ENCODE assay signal across 8 cellular contexts in genomic region chr16:57591086-57591869, GRCh38. TPM values are rescaled to one million over a fixed set of nuclear protein-coding genes. Genes with fewer than 3 reads are reported as not detected.
DNase-seq lines count a peak whose midpoint lies in the region; ATAC-seq and TF ChIP-seq lines count a peak whose summit lies in the region.

No MANE protein-coding gene starts in this region.

- no peak overlapping the region for H3K4me2 ChIP-seq in OCI-LY7 (ENCODE audit: low read length)
- H3K4me2 ChIP-seq in fibroblast of lung (ENCODE audit: extremely low read depth, insufficient read depth, low read length) = peak overlapping the region; percentile 30
- no peak overlapping the region for H3K4me2 ChIP-seq in neural cell (ENCODE audit: low read length)

- POLR2A ChIA-PET in OCI-LY7 (lab: Charles Lee) = no interaction called here

- H3K9me3 ChIP-seq in OCI-LY7 (ENCODE audit: low read length) = no peaks in the 10 kb centered on the region
- H3K9me3 ChIP-seq in fibroblast of lung (ENCODE audit: control insufficient read depth, insufficient read depth, low read depth, low read length) = no peaks in the 10 kb centered on the region
- no peaks in the 10 kb centered on the region for H3K9me3 ChIP-seq in neural cell (ENCODE audit: low read length)
- no peaks in the 10 kb centered on the region for H3K9me3 ChIP-seq in tibial artery

- peak; percentile 80 for TF ChIP-seq RAD21 in neural cell (conservative IDR thresholded peaks at IDR 0.05)

- TF ChIP-seq EP300 in neural cell (conservative IDR thresholded peaks at IDR 0.05; ENCODE audit: poor library complexity, severe bottlenecking) = no peak

- DNase-seq in DMS114 treated with DMSO at 0.1 percent for 48 hours (lab: John Stamatoyannopoulos, UW; ENCODE audit: unreplicated experiment) (peak; percentile 64), HT-29 (ENCODE audit: low spot score) (peak; percentile 93), OCI-LY7 (ENCODE audit: low spot score) (peak; percentile 52), fibroblast of lung (ENCODE audit: low read depth in 2 of 2) (peak; percentile 69 to 89), tibial artery (peak; percentile 60 to 66)
- DNase-seq in activated T-cell treated with anti-CD3 and anti-CD28 coated beads, Interleukin-2, amount 50 U/mL, for 48 hours = peak; percentile 88 to 90

- H3K27me3 ChIP-seq in fibroblast of lung (ENCODE audit: control insufficient read depth, insufficient read depth, low read length) (no peaks in the 10 kb centered on the region), neural cell (ENCODE audit: insufficient read depth, low read depth, low read length) (no peaks in the 10 kb centered on the region), tibial artery (peaks cover 0 to 35% of the 10 kb centered on the region in 2 donors)

- H3K4me1 ChIP-seq in OCI-LY7 (ENCODE audit: insufficient read depth, low read length, poor library complexity, severe bottlenecking) (no peaks in the 10 kb centered on the region), fibroblast of lung (ENCODE audit: control insufficient read depth, extremely low read depth, insufficient read depth, low read length) (peaks cover 8% of the 10 kb centered on the region), tibial artery (no peaks in the 10 kb centered on the region)

- no peaks in the 10 kb centered on the region for H3F3A ChIP-seq in neural cell (ENCODE audit: insufficient read depth, low read length, poor library complexity, severe bottlenecking)

- H3K27ac ChIP-seq in OCI-LY7 (ENCODE audit: low read depth, low read length, poor library complexity, severe bottlenecking) = no peak overlapping the region
- peak overlapping the region; percentile 54 for H3K27ac ChIP-seq in fibroblast of lung (ENCODE audit: insufficient read depth, low read length)
- H3K27ac ChIP-seq in neural cell (ENCODE audit: low read length) = no peak overlapping the region
- H3K27ac ChIP-seq in tibial artery = no peak overlapping the region

- BruUV-seq in OCI-LY7 (replicated peaks; lab: Mats Ljungman, UMichigan) = no TSS peak

- no peaks in the 10 kb centered on the region for H3K36me3 ChIP-seq in OCI-LY7 (ENCODE audit: insufficient read depth, low read length)
- no peaks in the 10 kb centered on the region for H3K36me3 ChIP-seq in fibroblast of lung (ENCODE audit: control insufficient read depth, insufficient read depth, low read length)
- H3K36me3 ChIP-seq in neural cell (ENCODE audit: insufficient read depth, low read length) = no peaks in the 10 kb centered on the region
- H3K36me3 ChIP-seq in tibial artery = no peaks in the 10 kb centered on the region

- no peaks in the 10 kb centered on the region; the same call in 1 of the 2 replicates for H4K20me1 ChIP-seq in OCI-LY7 (ENCODE audit: insufficient read depth, low read length)
- no peaks in the 10 kb centered on the region for H4K20me1 ChIP-seq in fibroblast of lung (ENCODE audit: control insufficient read depth, extremely low read depth, insufficient read depth, low read length)
- no peaks in the 10 kb centered on the region for H4K20me1 ChIP-seq in neural cell (ENCODE audit: insufficient read depth)

- CTCF ChIA-PET in OCI-LY7 (lab: Charles Lee; ENCODE audit: unreplicated experiment) = no interaction called here

- peak; percentile 71 for ATAC-seq in GM21367 (IDR thresholded peaks at IDR 0.05; ENCODE audit: unreplicated experiment)

- H3K4me3 ChIP-seq in OCI-LY7 (ENCODE audit: low read depth, low read length, poor library complexity, severe bottlenecking) (no peak overlapping the region), fibroblast of lung (replicated peaks in 1 of 4; ENCODE audit: control extremely low read depth in 1 of 4, insufficient read depth in 1 of 4, low read depth in 3 of 4, low read length in 4 of 4) (no peak overlapping the region), neural cell (ENCODE audit: low read length) (no peak overlapping the region), tibial artery (no peak overlapping the region)

- H2AFZ ChIP-seq in OCI-LY7 (ENCODE audit: low read length) (no peak overlapping the region), fibroblast of lung (ENCODE audit: low read length) (no peak overlapping the region), neural cell (ENCODE audit: low read depth, low read length) (no peak overlapping the region)

- no peaks in the 10 kb centered on the region for H3K9me2 ChIP-seq in OCI-LY7 (ENCODE audit: insufficient read depth, low read length)
- H3K9me2 ChIP-seq in neural cell (ENCODE audit: insufficient read depth, low read length) = no peaks in the 10 kb centered on the region

- H3K79me2 ChIP-seq in OCI-LY7 (ENCODE audit: insufficient read depth, low read depth, low read length) (no peaks in the 10 kb centered on the region), fibroblast of lung (ENCODE audit: control insufficient read depth, insufficient read depth, low read length) (no peaks in the 10 kb centered on the region), neural cell (replicated peaks; ENCODE audit: insufficient read depth, low read length) (no peaks in the 10 kb centered on the region)

- intact Hi-C loops in OCI-LY7 (cut with micrococcal nuclease; ENCODE audit: unreplicated experiment) (no loop called here), tibial artery (cut with DNase I; ENCODE audit: low total_unique reads) (no loop called here)

- H3K9ac ChIP-seq in fibroblast of lung (ENCODE audit: insufficient read depth, low read length) (no peak overlapping the region), neural cell (ENCODE audit: low read length) (no peak overlapping the region)

- TF ChIP-seq CTCF in OCI-LY7 (conservative IDR thresholded peaks at IDR 0.05; ENCODE audit: low read length) (peak; percentile 89), fibroblast of lung (conservative IDR thresholded peaks at IDR 0.05 in 1 of 2, IDR thresholded peaks at IDR 0.05 in 1 of 2; ENCODE audit: low read depth in 1 of 2, low read length in 2 of 2) (peak; percentile 91 to 99), neural cell (IDR thresholded peaks at IDR 0.05; ENCODE audit: poor library complexity, severe bottlenecking) (peak; percentile 86), tibial artery (IDR thresholded peaks at IDR 0.05) (peak; percentile 64 to 69)

TF ChIP-seq in neural cell, 6 proteins besides CTCF, POLR2A, EP300 and RAD21:
- TF ChIP-seq SMC3 (conservative IDR thresholded peaks at IDR 0.05; ENCODE audit: poor library complexity) = peak; percentile 84
- TF ChIP-seq POLR2AphosphoS5 (IDR thresholded peaks at IDR 0.05) = no peak

RNA-seq across cellular contexts. Expression of gene ADGRG1, which starts 37.2 kb away (rescaled TPM):
- total RNA-seq in HT-29 (2014; rRNA removed; shearing (Covaris generic)) = 138 TPM in 2 replicates
- not detected in 2 replicates for total RNA-seq in OCI-LY7 (2014; rRNA removed; shearing (Covaris generic))
- total RNA-seq in OCI-LY7 (2022) (not detected in 2 replicates), fibroblast of lung (0.51 and 1.8 TPM in 2 replicates)
- polyA plus RNA-seq in fibroblast of lung (1.6 and 7.2 TPM in 2 replicates), neural cell (80.6 and 86.8 TPM in 2 replicates)
- 4.4 and 12.2 TPM in 2 replicates for polyA plus RNA-seq in fibroblast of lung (2012)
- polyA minus RNA-seq in fibroblast of lung (ENCODE audit: low replicate concordance) (10.7 and 27.9 TPM in 2 replicates), neural cell (122 and 124 TPM in 2 replicates)

RNA-seq across cellular contexts. Expression of gene ADGRG5, which starts 48.8 kb away (rescaled TPM):
- total RNA-seq in HT-29 (2014; rRNA removed; shearing (Covaris generic)) = 3.1 and 5.1 TPM in 2 replicates
- total RNA-seq in OCI-LY7 (2014; rRNA removed; shearing (Covaris generic)) = 0.39 TPM in 1 of 2 replicates, not detected in the other
- total RNA-seq in OCI-LY7 (2022) = 0.37 and 1.3 TPM in 2 replicates
- not detected in 2 replicates for total RNA-seq in fibroblast of lung
- not detected in 2 replicates for polyA plus RNA-seq in fibroblast of lung
- not detected in 2 replicates for polyA plus RNA-seq in fibroblast of lung (2012)
- polyA minus RNA-seq in fibroblast of lung (ENCODE audit: low replicate concordance) = not detected in 2 replicates
- 0.19 and 0.58 TPM in 2 replicates for polyA plus RNA-seq in neural cell
- polyA minus RNA-seq in neural cell = not detected in 2 replicates

RNA-seq across cellular contexts. Expression of gene CCDC102A, which starts 54.9 kb away (rescaled TPM):
- total RNA-seq in HT-29 (2014; rRNA removed; shearing (Covaris generic)) = 7.6 and 7.7 TPM in 2 replicates
- total RNA-seq in OCI-LY7 (2014; rRNA removed; shearing (Covaris generic)) = 4.2 and 4.8 TPM in 2 replicates
- total RNA-seq in OCI-LY7 (2022) (6.7 and 7.1 TPM in 2 replicates), fibroblast of lung (13.6 and 16.7 TPM in 2 replicates)
- polyA plus RNA-seq in fibroblast of lung (4.4 and 7.1 TPM in 2 replicates), neural cell (0.20 TPM in 1 of 2 replicates, not detected in the other)
- 4.0 and 6.2 TPM in 2 replicates for polyA plus RNA-seq in fibroblast of lung (2012)
- polyA minus RNA-seq in fibroblast of lung (ENCODE audit: low replicate concordance) (4.4 and 12.8 TPM in 2 replicates), neural cell (0.35 TPM in 1 of 2 replicates, not detected in the other)

Comparison
In these comparisons a context has a peak if more than half of its experiments do, and no peak if none do; other contexts are left out.
1. RNA of gene ADGRG1, which starts 37.2 kb away (total RNA-seq): 138 TPM in HT-29; 0.51 to 1.8 TPM in fibroblast of lung and not detected in OCI-LY7; every median in the first group is over 10 times any median in the second.
2. Peak in every context shown above with its lines, with median percentiles within 50 percentile points of each other: DNase-seq and CTCF ChIP-seq.